In the genomic region with DNA sequence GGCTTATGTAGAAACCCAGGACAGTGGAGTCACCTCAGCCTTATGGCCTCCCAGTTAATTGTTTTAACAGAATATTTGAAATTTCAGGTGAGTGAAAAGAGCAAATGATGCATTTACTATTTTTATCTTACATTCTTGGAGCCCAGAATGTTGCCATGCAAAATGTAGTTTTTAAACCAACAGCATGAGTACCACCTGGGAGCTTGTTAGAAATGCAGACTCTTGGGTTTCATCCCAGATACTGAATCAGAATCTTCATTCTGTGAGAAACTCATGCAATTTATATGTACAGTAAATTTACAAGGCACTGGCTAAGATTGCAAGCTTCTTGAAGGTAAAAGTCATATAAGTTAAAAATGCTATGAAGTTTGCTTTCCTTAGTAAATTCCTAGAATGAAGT, we compare ENCODE assay signal across 1 cellular context.
TF ChIP-seq lines count a peak whose summit lies in the region.

No MANE protein-coding gene starts in this region.

TF ChIP-seq in H1, 55 proteins besides CTCF, POLR2A, EP300 and RAD21 (continued from another document):
- TF ChIP-seq, protein P1, sequence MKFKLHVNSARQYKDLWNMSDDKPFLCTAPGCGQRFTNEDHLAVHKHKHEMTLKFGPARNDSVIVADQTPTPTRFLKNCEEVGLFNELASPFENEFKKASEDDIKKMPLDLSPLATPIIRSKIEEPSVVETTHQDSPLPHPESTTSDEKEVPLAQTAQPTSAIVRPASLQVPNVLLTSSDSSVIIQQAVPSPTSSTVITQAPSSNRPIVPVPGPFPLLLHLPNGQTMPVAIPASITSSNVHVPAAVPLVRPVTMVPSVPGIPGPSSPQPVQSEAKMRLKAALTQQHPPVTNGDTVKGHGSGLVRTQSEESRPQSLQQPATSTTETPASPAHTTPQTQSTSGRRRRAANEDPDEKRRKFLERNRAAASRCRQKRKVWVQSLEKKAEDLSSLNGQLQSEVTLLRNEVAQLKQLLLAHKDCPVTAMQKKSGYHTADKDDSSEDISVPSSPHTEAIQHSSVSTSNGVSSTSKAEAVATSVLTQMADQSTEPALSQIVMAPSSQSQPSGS (IDR thresholded peaks at IDR 0.05; ENCODE audit: low read length), result no peak
- no peak for TF ChIP-seq CREB1 (IDR thresholded peaks at IDR 0.05)
- no peak for TF ChIP-seq ASH2L (IDR thresholded peaks at IDR 0.05; ENCODE audit: low read length)
- no peak for TF ChIP-seq SIRT6 (IDR thresholded peaks at IDR 0.05; ENCODE audit: low read length)
